In genomic region chr10:123997013-123997412, GRCh38 we compare ENCODE assay signal across 21 cellular contexts.
DNase-seq lines count a peak whose midpoint lies in the region; ATAC-seq and TF ChIP-seq lines count a peak whose summit lies in the region.
"Had no signal": no experiment of that assay in that cellular context is flagged by ENCODE, and none has a peak within 500 bp of the region (broad histone marks: within the 10 kb centered on the region; RNA-seq: fewer than 3 reads in every experiment).

No MANE protein-coding gene starts in this region.

- peak overlapping the region; percentile 96 for H3K27ac ChIP-seq in epithelial cell of prostate
- H3K27ac ChIP-seq in muscle layer of duodenum (ENCODE audit: low read length), result peak overlapping the region; percentile 49
- no peak overlapping the region for H3K27ac ChIP-seq in naive thymus-derived CD4-positive, alpha-beta T cell (ENCODE audit: low read depth, low read length)
- H3K27ac ChIP-seq: gastrocnemius medialis, uterus had no signal

- H3K9me3 ChIP-seq in muscle layer of duodenum (ENCODE audit: control insufficient read depth in 1 of 2, low read length in 2 of 2), result no peaks in the 10 kb centered on the region
- H3K9me3 ChIP-seq in naive thymus-derived CD4-positive, alpha-beta T cell (ENCODE audit: control insufficient read depth in 2 of 3, low read length in 3 of 3), result no peaks in the 10 kb centered on the region
- H3K9me3 ChIP-seq: gastrocnemius medialis, MG63, Peyer's patch, uterus had no signal

- CTCF ChIA-PET in activated naive CD4-positive, alpha-beta T cell treated with anti-CD3 and anti-CD28 coated beads, Interleukin-2, amount 10 ng/mL, durations not matched to agents 7 days and 5 days (lab: Charles Lee), result interaction anchor here (1.1 to 6.9 kb wide), 9 partner anchors 8 to 412 kb away, joined by 3 to 141 read pairs (median 6); no protein-coding TSS in a partner anchor
- CTCF ChIA-PET in naive thymus-derived CD4-positive, alpha-beta T cell (lab: Charles Lee), result interaction anchor here (1.3 to 4.6 kb wide), 2 partner anchors 21 to 393 kb away, joined by 3 to 91 read pairs; no protein-coding TSS in a partner anchor

- DNase-seq in natural killer cell treated with Interleukin-12 subunit alpha and Interleukin-12 subunit beta and Interleukin-15 and Interleukin-18, amount 100 ng/mL, for 72 hours (ENCODE audit: low spot score), result peak; percentile 29
- DNase-seq in natural killer cell, result no peak
- no peak for DNase-seq in epithelial cell of prostate (ENCODE audit: low read depth, low spot score)
- DNase-seq in erythroblast (lab: John Stamatoyannopoulos, UW), result no peak
- no peak for DNase-seq in activated naive CD4-positive, alpha-beta T cell treated with anti-CD3 and anti-CD28 coated beads, Interleukin-2, amount 10 ng/mL, durations not matched to agents 7 days and 5 days
- no peak for DNase-seq in naive thymus-derived CD4-positive, alpha-beta T cell
- DNase-seq: activated CD4-positive, CD25-positive, alpha-beta regulatory T cell; activated CD8-positive, alpha-beta T cell treated with anti-CD3 and anti-CD28 coated beads for 36 hours; activated T-cell treated with anti-CD3 and anti-CD28 coated beads, Interleukin-2, amount 50 U/mL, for 4 hours; CD4-positive, CD25-positive, alpha-beta regulatory T cell; GDM1; left colon; stimulated activated naive CD8-positive, alpha-beta T cell treated with anti-CD3 and anti-CD28 coated beads, Interleukin-15, amount 100 ng/mL, for 72 hours; uterus had no signal

- no peak overlapping the region for H3K27ac Mint-ChIP-seq in natural killer cell treated with Interleukin-12 subunit alpha and Interleukin-12 subunit beta and Interleukin-15 and Interleukin-18, amount 100 ng/mL, for 72 hours
- H3K27ac Mint-ChIP-seq in natural killer cell, result no peak overlapping the region
- no peak overlapping the region for H3K27ac Mint-ChIP-seq in activated naive CD4-positive, alpha-beta T cell treated with anti-CD3 and anti-CD28 coated beads, Interleukin-2, amount 10 ng/mL, durations not matched to agents 7 days and 5 days
- H3K27ac Mint-ChIP-seq in naive thymus-derived CD4-positive, alpha-beta T cell, result no peak overlapping the region
- H3K27ac Mint-ChIP-seq: activated CD8-positive, alpha-beta T cell treated with anti-CD3 and anti-CD28 coated beads for 36 hours; activated naive CD4-positive, alpha-beta T cell treated with anti-CD3 and anti-CD28 coated beads, Interleukin-2, amount 50 U/mL, for 24 hours; stimulated activated naive CD8-positive, alpha-beta T cell treated with anti-CD3 and anti-CD28 coated beads, Interleukin-15, amount 100 ng/mL, for 72 hours; T-helper 2 cell treated with Interferon-gamma antibody and Interleukin-4, amounts not matched to agents 5 μg/mL and 100 μg/mL, for 36 hours had no signal

- no peak overlapping the region for H3K4me3 Mint-ChIP-seq in natural killer cell treated with Interleukin-12 subunit alpha and Interleukin-12 subunit beta and Interleukin-15 and Interleukin-18, amount 100 ng/mL, for 72 hours
- no peak overlapping the region for H3K4me3 Mint-ChIP-seq in natural killer cell
- no peak overlapping the region for H3K4me3 Mint-ChIP-seq in activated naive CD4-positive, alpha-beta T cell treated with anti-CD3 and anti-CD28 coated beads, Interleukin-2, amount 10 ng/mL, durations not matched to agents 7 days and 5 days
- H3K4me3 Mint-ChIP-seq in naive thymus-derived CD4-positive, alpha-beta T cell, result no peak overlapping the region
- H3K4me3 Mint-ChIP-seq: activated CD8-positive, alpha-beta T cell treated with anti-CD3 and anti-CD28 coated beads for 36 hours; activated naive CD4-positive, alpha-beta T cell treated with anti-CD3 and anti-CD28 coated beads, Interleukin-2, amount 50 U/mL, for 24 hours; activated T-cell treated with anti-CD3 and anti-CD28 coated beads, Interleukin-2, amount 50 U/mL, for 4 hours; stimulated activated naive CD8-positive, alpha-beta T cell treated with anti-CD3 and anti-CD28 coated beads, Interleukin-15, amount 100 ng/mL, for 72 hours; T-helper 2 cell treated with Interferon-gamma antibody and Interleukin-4, amounts not matched to agents 5 μg/mL and 100 μg/mL, for 36 hours had no signal

- POLR2A ChIA-PET in naive thymus-derived CD4-positive, alpha-beta T cell (lab: Charles Lee), result no interaction called here

- H3K4me3 ChIP-seq in muscle layer of duodenum (ENCODE audit: low read depth in 1 of 2, low read length in 2 of 2), result no peak overlapping the region
- no peak overlapping the region for H3K4me3 ChIP-seq in naive thymus-derived CD4-positive, alpha-beta T cell (ENCODE audit: low read length)
- H3K4me3 ChIP-seq: gastrocnemius medialis, MG63, Peyer's patch, uterus had no signal

- H3K4me1 Mint-ChIP-seq in natural killer cell treated with Interleukin-12 subunit alpha and Interleukin-12 subunit beta and Interleukin-15 and Interleukin-18, amount 100 ng/mL, for 72 hours (ENCODE audit: low read depth in 2 of 2), result peaks cover 11% of the 10 kb centered on the region in 2 donors
- H3K4me1 Mint-ChIP-seq in natural killer cell, result peaks cover 10 to 19% of the 10 kb centered on the region in 2 donors
- H3K4me1 Mint-ChIP-seq in activated naive CD4-positive, alpha-beta T cell treated with anti-CD3 and anti-CD28 coated beads, Interleukin-2, amount 10 ng/mL, durations not matched to agents 7 days and 5 days, result peaks cover 4% of the 10 kb centered on the region
- H3K4me1 Mint-ChIP-seq in naive thymus-derived CD4-positive, alpha-beta T cell, result peaks cover 7 to 15% (median 12%) of the 10 kb centered on the region in 7 donors

- H3K36me3 Mint-ChIP-seq in natural killer cell treated with Interleukin-12 subunit alpha and Interleukin-12 subunit beta and Interleukin-15 and Interleukin-18, amount 100 ng/mL, for 72 hours, result no peaks in the 10 kb centered on the region
- H3K36me3 Mint-ChIP-seq in natural killer cell, result no peaks in the 10 kb centered on the region
- no peaks in the 10 kb centered on the region for H3K36me3 Mint-ChIP-seq in activated naive CD4-positive, alpha-beta T cell treated with anti-CD3 and anti-CD28 coated beads, Interleukin-2, amount 10 ng/mL, durations not matched to agents 7 days and 5 days
- H3K36me3 Mint-ChIP-seq in naive thymus-derived CD4-positive, alpha-beta T cell, result no peaks in the 10 kb centered on the region
- H3K36me3 Mint-ChIP-seq: activated naive CD4-positive, alpha-beta T cell treated with anti-CD3 and anti-CD28 coated beads, Interleukin-2, amount 50 U/mL, for 24 hours; CD4-positive, CD25-positive, alpha-beta regulatory T cell had no signal

- TF ChIP-seq CTCF in natural killer cell (IDR thresholded peaks at IDR 0.05), result no peak

- no peaks in the 10 kb centered on the region for H3K9me3 Mint-ChIP-seq in natural killer cell treated with Interleukin-12 subunit alpha and Interleukin-12 subunit beta and Interleukin-15 and Interleukin-18, amount 100 ng/mL, for 72 hours
- no peaks in the 10 kb centered on the region for H3K9me3 Mint-ChIP-seq in natural killer cell
- H3K9me3 Mint-ChIP-seq in activated naive CD4-positive, alpha-beta T cell treated with anti-CD3 and anti-CD28 coated beads, Interleukin-2, amount 10 ng/mL, durations not matched to agents 7 days and 5 days, result no peaks in the 10 kb centered on the region
- peaks cover 0 to 2% (median 0%) of the 10 kb centered on the region in 11 donors for H3K9me3 Mint-ChIP-seq in naive thymus-derived CD4-positive, alpha-beta T cell
- H3K9me3 Mint-ChIP-seq: activated CD8-positive, alpha-beta T cell treated with anti-CD3 and anti-CD28 coated beads for 36 hours; activated naive CD4-positive, alpha-beta T cell treated with anti-CD3 and anti-CD28 coated beads, Interleukin-2, amount 50 U/mL, for 24 hours; activated T-cell treated with anti-CD3 and anti-CD28 coated beads, Interleukin-2, amount 50 U/mL, for 4 hours; CD4-positive, CD25-positive, alpha-beta regulatory T cell; stimulated activated naive CD8-positive, alpha-beta T cell treated with anti-CD3 and anti-CD28 coated beads, Interleukin-15, amount 100 ng/mL, for 72 hours; T-helper 2 cell treated with Interferon-gamma antibody and Interleukin-4, amounts not matched to agents 5 μg/mL and 100 μg/mL, for 36 hours had no signal

- peaks cover 9% of the 10 kb centered on the region for H3K27me3 ChIP-seq in muscle layer of duodenum (ENCODE audit: low read depth, low read length)
- peaks cover 0 to 17% of the 10 kb centered on the region in 2 donors for H3K27me3 ChIP-seq in naive thymus-derived CD4-positive, alpha-beta T cell (ENCODE audit: control insufficient read depth in 2 of 2, insufficient read depth in 2 of 2, low read length in 2 of 2)
- H3K27me3 ChIP-seq: MG63 had no signal

- peaks cover 16 to 20% of the 10 kb centered on the region in 2 donors for H3K4me1 ChIP-seq in muscle layer of duodenum (ENCODE audit: control insufficient read depth in 1 of 2, insufficient read depth in 2 of 2, low read length in 2 of 2)
- H3K4me1 ChIP-seq in naive thymus-derived CD4-positive, alpha-beta T cell (ENCODE audit: control insufficient read depth in 2 of 2, insufficient read depth in 2 of 2, low read length in 2 of 2), result peaks cover 9% of the 10 kb centered on the region in 2 donors

- no peaks in the 10 kb centered on the region for H3K36me3 ChIP-seq in muscle layer of duodenum (ENCODE audit: control insufficient read depth in 1 of 2, insufficient read depth in 2 of 2, low read length in 2 of 2)
- no peaks in the 10 kb centered on the region for H3K36me3 ChIP-seq in naive thymus-derived CD4-positive, alpha-beta T cell (ENCODE audit: control insufficient read depth in 2 of 3, insufficient read depth in 3 of 3, low read length in 3 of 3)
- H3K36me3 ChIP-seq: gastrocnemius medialis, MG63, Peyer's patch, uterus had no signal

- no peak for ATAC-seq in natural killer cell treated with Interleukin-12 subunit alpha and Interleukin-12 subunit beta and Interleukin-15 and Interleukin-18, amount 100 ng/mL, for 72 hours
- ATAC-seq in natural killer cell (no peak), GM21447 (IDR thresholded peaks at IDR 0.05; ENCODE audit: unreplicated experiment) (no peak)
- ATAC-seq in naive thymus-derived CD4-positive, alpha-beta T cell, result no peak
- ATAC-seq: activated CD8-positive, alpha-beta T cell treated with anti-CD3 and anti-CD28 coated beads for 36 hours; activated T-cell treated with anti-CD3 and anti-CD28 coated beads, Interleukin-2, amount 50 U/mL, for 4 hours; left colon; stimulated activated naive CD8-positive, alpha-beta T cell treated with anti-CD3 and anti-CD28 coated beads, Interleukin-15, amount 100 ng/mL, for 72 hours had no signal

- H3K27me3 Mint-ChIP-seq in natural killer cell treated with Interleukin-12 subunit alpha and Interleukin-12 subunit beta and Interleukin-15 and Interleukin-18, amount 100 ng/mL, for 72 hours, result peaks cover 32 to 36% of the 10 kb centered on the region in 2 donors
- peaks cover 44 to 62% of the 10 kb centered on the region in 2 donors for H3K27me3 Mint-ChIP-seq in natural killer cell (ENCODE audit: low read depth in 2 of 2)
- peaks cover 66% of the 10 kb centered on the region for H3K27me3 Mint-ChIP-seq in activated naive CD4-positive, alpha-beta T cell treated with anti-CD3 and anti-CD28 coated beads, Interleukin-2, amount 10 ng/mL, durations not matched to agents 7 days and 5 days
- H3K27me3 Mint-ChIP-seq in naive thymus-derived CD4-positive, alpha-beta T cell, result peaks cover 29 to 54% (median 39%) of the 10 kb centered on the region in 5 donors

- intact Hi-C loops in natural killer cell (cut with micrococcal nuclease), result no loop called here
- intact Hi-C loops in naive thymus-derived CD4-positive, alpha-beta T cell (cut with micrococcal nuclease), result loop anchor here (10.0 kb wide), 2 partner anchors 748 to 828 kb away; partner anchors contain the start of gene FAM53B (in 1 of the 2)

- TF ChIP-seq POLR2A in erythroblast (IDR thresholded peaks at IDR 0.05; ENCODE audit: low read length), result no peak
